Comparison of ENCODE assay signal across 26 cellular contexts in genomic region chr2:144006139-144006538, GRCh38.
"Had no signal": no experiment of that assay in that cellular context is flagged by ENCODE, and none has a peak within 500 bp of the region (broad histone marks: within the 10 kb centered on the region; RNA-seq: fewer than 3 reads in every experiment).

No MANE protein-coding gene starts in this region.

- H3K27me3 ChIP-seq: neural progenitor cell, pancreas, right lobe of liver, sigmoid colon, stomach, thyroid gland, transverse colon, upper lobe of right lung, uterus had no signal

- H3K27ac ChIP-seq: neural progenitor cell, pancreas, prostate gland, right lobe of liver, sigmoid colon, stomach, thoracic aorta, thyroid gland, transverse colon, upper lobe of right lung, uterus had no signal

- H3K27me3 Mint-ChIP-seq: naive thymus-derived CD4-positive, alpha-beta T cell; stimulated activated naive B cell treated with anti-CD40 and anti-IgM and Interleukin-4, amounts not matched to agents 10 μg/mL and 1 μg/mL and 100 μg/mL, for 72 hours; stimulated activated naive CD8-positive, alpha-beta T cell treated with anti-CD3 and anti-CD28 coated beads, Interleukin-15, Interleukin-2, amounts not matched to agents 100 ng/mL and 50 ng/mL, for 24 hours had no signal

- ATAC-seq: naive thymus-derived CD4-positive, alpha-beta T cell; natural killer cell; pancreas; right cardiac atrium; right lobe of liver; stimulated activated effector memory CD8-positive, alpha-beta T cell treated with anti-CD3 and anti-CD28 coated beads, Interleukin-12 subunit alpha, Interleukin-12 subunit beta, amount 100 ng/mL, for 72 hours; stimulated activated naive B cell treated with anti-CD40 and anti-IgM and Interleukin-4, amounts not matched to agents 10 μg/mL and 1 μg/mL and 100 μg/mL, for 72 hours; upper lobe of right lung had no signal

- H3K9me3 Mint-ChIP-seq: natural killer cell; neural progenitor cell; stimulated activated naive B cell treated with anti-CD40 and anti-IgM and Interleukin-4, amounts not matched to agents 10 μg/mL and 1 μg/mL and 100 μg/mL, for 72 hours; stimulated activated naive CD8-positive, alpha-beta T cell treated with anti-CD3 and anti-CD28 coated beads, Interleukin-15, Interleukin-2, amounts not matched to agents 100 ng/mL and 50 ng/mL, for 24 hours; type B pancreatic cell had no signal

- H3K4me3 ChIP-seq: neural progenitor cell, pancreas, prostate gland, right lobe of liver, sigmoid colon, stomach, thoracic aorta, thyroid gland, transverse colon, upper lobe of right lung, uterus had no signal

- H3K4me3 Mint-ChIP-seq: naive thymus-derived CD4-positive, alpha-beta T cell; natural killer cell; nephron; neural progenitor cell; stimulated activated effector memory CD8-positive, alpha-beta T cell treated with anti-CD3 and anti-CD28 coated beads, Interleukin-12 subunit alpha, Interleukin-12 subunit beta, amount 100 ng/mL, for 72 hours; stimulated activated naive B cell treated with anti-CD40 and anti-IgM and Interleukin-4, amounts not matched to agents 10 μg/mL and 1 μg/mL and 100 μg/mL, for 72 hours; stimulated activated naive CD8-positive, alpha-beta T cell treated with anti-CD3 and anti-CD28 coated beads, Interleukin-15, Interleukin-2, amounts not matched to agents 100 ng/mL and 50 ng/mL, for 24 hours; type B pancreatic cell had no signal

- H3K4me1 ChIP-seq: pancreas, prostate gland, right lobe of liver, sigmoid colon, stomach, thyroid gland, transverse colon, upper lobe of right lung, uterus had no signal

- H3K36me3 Mint-ChIP-seq: natural killer cell, type B pancreatic cell had no signal

- FAIRE-seq: pancreas, small intestine had no signal

- DNase-seq: naive thymus-derived CD4-positive, alpha-beta T cell; natural killer cell; occipital lobe; pancreas; right cardiac atrium; right lobe of liver; sigmoid colon; small intestine; stimulated activated CD4-positive, alpha-beta T cell treated with anti-CD3 and anti-CD28 coated beads, Interleukin-15, amount 100 ng/mL, for 24 hours; stimulated activated CD4-positive, alpha-beta T cell treated with anti-CD3 and anti-CD28 coated beads, Interleukin-2, amount 100 ng/mL, for 24 hours; stimulated activated CD4-positive, alpha-beta T cell treated with anti-CD3 and anti-CD28 coated beads, Interleukin-2, amount 100 ng/mL, for 48 hours; stimulated activated CD4-positive, alpha-beta T cell treated with anti-CD3 and anti-CD28 coated beads, Interleukin-4, amount 100 ng/mL, for 24 hours; stimulated activated naive B cell treated with anti-CD40 and anti-IgM and Interleukin-4, amounts not matched to agents 10 μg/mL and 1 μg/mL and 100 μg/mL, for 72 hours; stimulated activated naive CD4-positive, alpha-beta T cell treated with Interleukin-2 at 50 U/mL for 16 hours; stomach; thyroid gland; transverse colon; upper lobe of right lung; uterus had no signal

- H3K9ac ChIP-seq: neural progenitor cell had no signal

- H3K27ac Mint-ChIP-seq: naive thymus-derived CD4-positive, alpha-beta T cell; natural killer cell; nephron; neural progenitor cell; stimulated activated effector memory CD8-positive, alpha-beta T cell treated with anti-CD3 and anti-CD28 coated beads, Interleukin-12 subunit alpha, Interleukin-12 subunit beta, amount 100 ng/mL, for 72 hours; stimulated activated naive B cell treated with anti-CD40 and anti-IgM and Interleukin-4, amounts not matched to agents 10 μg/mL and 1 μg/mL and 100 μg/mL, for 72 hours; stimulated activated naive CD8-positive, alpha-beta T cell treated with anti-CD3 and anti-CD28 coated beads, Interleukin-15, Interleukin-2, amounts not matched to agents 100 ng/mL and 50 ng/mL, for 24 hours; type B pancreatic cell had no signal

- H3K36me3 ChIP-seq: neural progenitor cell, pancreas, prostate gland, right lobe of liver, sigmoid colon, stomach, thoracic aorta, thyroid gland, transverse colon, upper lobe of right lung, uterus had no signal

- H3K4me1 Mint-ChIP-seq: naive thymus-derived CD4-positive, alpha-beta T cell; natural killer cell; neural progenitor cell; stimulated activated naive B cell treated with anti-CD40 and anti-IgM and Interleukin-4, amounts not matched to agents 10 μg/mL and 1 μg/mL and 100 μg/mL, for 72 hours had no signal

- H3K9me3 ChIP-seq: pancreas, prostate gland, right lobe of liver, sigmoid colon, stomach, thoracic aorta, thyroid gland, transverse colon, upper lobe of right lung, uterus had no signal
